Comparison of ENCODE assay signal across 21 cellular contexts in genomic region chr4:185932491-185932890, GRCh38.
DNase-seq lines count a peak whose midpoint lies in the region; ATAC-seq, FAIRE-seq and TF ChIP-seq lines count a peak whose summit lies in the region.
"Had no signal": no experiment of that assay in that cellular context is flagged by ENCODE, and none has a peak within 500 bp of the region (broad histone marks: within the 10 kb centered on the region; RNA-seq: fewer than 3 reads in every experiment).

No MANE protein-coding gene starts in this region.

- no peak for TF ChIP-seq CTCF in GM23338 (conservative IDR thresholded peaks at IDR 0.05; ENCODE audit: low read depth in 2 of 2)
- no peak for TF ChIP-seq CTCF in astrocyte of the spinal cord (IDR thresholded peaks at IDR 0.05; ENCODE audit: low read depth, low read length)
- TF ChIP-seq CTCF in right atrium auricular region (IDR thresholded peaks at IDR 0.05), result no peak
- TF ChIP-seq CTCF in gastrocnemius medialis (IDR thresholded peaks at IDR 0.05 in 4 of 5, conservative IDR thresholded peaks at IDR 0.05 in 1 of 5), result no peak

- H3K4me1 Mint-ChIP-seq in GM23338, result peaks cover 14% of the 10 kb centered on the region
- H3K4me1 Mint-ChIP-seq in stimulated activated naive B cell treated with anti-CD40 and anti-IgM and Interleukin-4, amounts not matched to agents 10 μg/mL and 1 μg/mL and 100 μg/mL, for 72 hours, result no peaks in the 10 kb centered on the region
- H3K4me1 Mint-ChIP-seq: T-cell had no signal

- no peak for FAIRE-seq in frontal cortex (lab: Jason Lieb, UNC)
- FAIRE-seq: GM12892, keratinocyte had no signal

- no peak overlapping the region; the same call in 1 of the 2 replicates for H2AFZ ChIP-seq in GM23338

- H3K27ac ChIP-seq in GM23338 (ENCODE audit: low read depth) (no peak overlapping the region), right atrium auricular region (peak overlapping the region; percentile 14 to 23), gastrocnemius medialis (peak overlapping the region in 3 of 4 donors; percentile 7 to 47 (median 25))
- H3K27ac ChIP-seq: body of pancreas, WERI-Rb-1 had no signal

- H3K79me2 ChIP-seq in GM23338 (replicated peaks; ENCODE audit: insufficient read depth), result no peaks in the 10 kb centered on the region

- no peak overlapping the region for H3K4me2 ChIP-seq in GM23338

- ATAC-seq in GM23338, result peak; percentile 55
- ATAC-seq in gastrocnemius medialis, result no peak
- ATAC-seq in stimulated activated naive B cell treated with anti-CD40 and anti-IgM and Interleukin-4, amounts not matched to agents 10 μg/mL and 1 μg/mL and 100 μg/mL, for 72 hours (replicated peaks), result no peak
- ATAC-seq: body of pancreas, T-cell had no signal

- H3K4me3 Mint-ChIP-seq in GM23338, result no peak overlapping the region
- H3K4me3 Mint-ChIP-seq in stimulated activated naive B cell treated with anti-CD40 and anti-IgM and Interleukin-4, amounts not matched to agents 10 μg/mL and 1 μg/mL and 100 μg/mL, for 72 hours, result no peak overlapping the region
- H3K4me3 Mint-ChIP-seq: stimulated activated naive CD8-positive, alpha-beta T cell treated with anti-CD3 and anti-CD28 coated beads, Interleukin-15, Interleukin-2, amounts not matched to agents 100 ng/mL and 50 ng/mL, for 24 hours; T-cell had no signal

- H3K27me3 ChIP-seq in GM23338 (ENCODE audit: insufficient read depth) (no peaks in the 10 kb centered on the region), right atrium auricular region (no peaks in the 10 kb centered on the region), gastrocnemius medialis (peaks cover 0 to 2% (median 0%) of the 10 kb centered on the region in 3 donors)
- H3K27me3 ChIP-seq: body of pancreas had no signal

- H3F3A ChIP-seq in GM23338 (replicated peaks; ENCODE audit: low read depth), result no peaks in the 10 kb centered on the region

- H3K4me1 ChIP-seq in GM23338 (ENCODE audit: insufficient read depth) (no peaks in the 10 kb centered on the region), right atrium auricular region (peaks cover 0 to 5% of the 10 kb centered on the region in 2 donors), gastrocnemius medialis (no peaks in the 10 kb centered on the region)
- H3K4me1 ChIP-seq: body of pancreas had no signal

- peaks cover 2% of the 10 kb centered on the region for H3K27me3 Mint-ChIP-seq in GM23338 (ENCODE audit: insufficient read depth, low read depth, poor library complexity)
- H3K27me3 Mint-ChIP-seq in stimulated activated naive B cell treated with anti-CD40 and anti-IgM and Interleukin-4, amounts not matched to agents 10 μg/mL and 1 μg/mL and 100 μg/mL, for 72 hours, result peaks cover 0 to 6% of the 10 kb centered on the region in 2 donors

- H3K9me3 Mint-ChIP-seq in GM23338, result no peaks in the 10 kb centered on the region
- H3K9me3 Mint-ChIP-seq in stimulated activated naive B cell treated with anti-CD40 and anti-IgM and Interleukin-4, amounts not matched to agents 10 μg/mL and 1 μg/mL and 100 μg/mL, for 72 hours, result no peaks in the 10 kb centered on the region
- H3K9me3 Mint-ChIP-seq: stimulated activated naive CD8-positive, alpha-beta T cell treated with anti-CD3 and anti-CD28 coated beads, Interleukin-15, Interleukin-2, amounts not matched to agents 100 ng/mL and 50 ng/mL, for 24 hours; T-cell had no signal

- H3K36me3 ChIP-seq in GM23338 (ENCODE audit: insufficient read depth) (no peaks in the 10 kb centered on the region), right atrium auricular region (no peaks in the 10 kb centered on the region), gastrocnemius medialis (no peaks in the 10 kb centered on the region)
- H3K36me3 ChIP-seq: WERI-Rb-1 had no signal

- intact Hi-C loops in gastrocnemius medialis (cut with DNase I; ENCODE audit: low total_unique reads), result no loop called here

- in situ Hi-C loops in astrocyte of the spinal cord (cut with HindIII; ENCODE audit: low sequenced_read_pairs) (no loop called here), gastrocnemius medialis (cut with MboI; ENCODE audit: low sequenced_read_pairs in 4 of 4) (no loop called here)

- DNase-seq in GM23338 (ENCODE audit: low spot score) (no peak), astrocyte of the spinal cord (ENCODE audit: low read depth, low spot score) (peak; percentile 91), right atrium auricular region (ENCODE audit: low spot score) (no peak), gastrocnemius medialis (no peak), NCI-H1105 treated with DMSO at 0.1 percent for 48 hours (lab: John Stamatoyannopoulos, UW) (no peak), frontal cortex (ENCODE audit: low spot score in 2 of 2) (no peak)
- no peak for DNase-seq in activated T-cell treated with anti-CD3 and anti-CD28 coated beads, Interleukin-2, amount 50 U/mL, for 48 hours
- no peak for DNase-seq in stimulated activated naive B cell treated with anti-CD40 and anti-IgM and Interleukin-4, amounts not matched to agents 10 μg/mL and 1 μg/mL and 100 μg/mL, for 72 hours
- DNase-seq: activated effector memory CD4-positive, alpha-beta T cell treated with Interleukin-2 at 50 U/mL for 16 hours; body of pancreas; COR-L47; midbrain; NCI-H1048; NCI-H2171; nucleus accumbens; RPMI8226; T-cell; WERI-Rb-1 had no signal

- no peak overlapping the region for H3K27ac Mint-ChIP-seq in GM23338
- no peak overlapping the region for H3K27ac Mint-ChIP-seq in stimulated activated naive B cell treated with anti-CD40 and anti-IgM and Interleukin-4, amounts not matched to agents 10 μg/mL and 1 μg/mL and 100 μg/mL, for 72 hours
- H3K27ac Mint-ChIP-seq: stimulated activated naive CD8-positive, alpha-beta T cell treated with anti-CD3 and anti-CD28 coated beads, Interleukin-15, Interleukin-2, amounts not matched to agents 100 ng/mL and 50 ng/mL, for 24 hours; T-cell had no signal

- H3K9me2 ChIP-seq in GM23338 (ENCODE audit: insufficient read depth), result no peaks in the 10 kb centered on the region

- H3K4me3 ChIP-seq in GM23338, result no peak overlapping the region
- H3K4me3 ChIP-seq in astrocyte of the spinal cord (ENCODE audit: low read depth, low read length), result peak overlapping the region; percentile 17
- H3K4me3 ChIP-seq in right atrium auricular region, result peak overlapping the region; percentile 1 to 3
- H3K4me3 ChIP-seq in gastrocnemius medialis, result peak overlapping the region in 1 of 4 donors; percentile 10
- H3K4me3 ChIP-seq: body of pancreas had no signal

- H4K20me1 ChIP-seq in GM23338 (replicated peaks; ENCODE audit: insufficient read depth), result no peaks in the 10 kb centered on the region

- H3K9me3 ChIP-seq in right atrium auricular region, result no peaks in the 10 kb centered on the region
- no peaks in the 10 kb centered on the region for H3K9me3 ChIP-seq in gastrocnemius medialis
- H3K9me3 ChIP-seq: body of pancreas had no signal

- TF ChIP-seq POLR2A in gastrocnemius medialis (IDR thresholded peaks at IDR 0.05), result no peak

- no peaks in the 10 kb centered on the region for H3K36me3 Mint-ChIP-seq in GM23338 (ENCODE audit: low read depth)
- H3K36me3 Mint-ChIP-seq in stimulated activated naive B cell treated with anti-CD40 and anti-IgM and Interleukin-4, amounts not matched to agents 10 μg/mL and 1 μg/mL and 100 μg/mL, for 72 hours, result no peaks in the 10 kb centered on the region
- H3K36me3 Mint-ChIP-seq: T-cell had no signal

TF ChIP-seq in GM23338, 12 proteins besides CTCF, POLR2A, EP300 and RAD21 (continues in another document):
- TF ChIP-seq EZH2phosphoT487 (IDR thresholded peaks at IDR 0.05; ENCODE audit: unreplicated experiment) (no peak), POLR2AphosphoS5 (IDR thresholded peaks at IDR 0.05; ENCODE audit: low read depth) (no peak), ZNF331 (CRISPR knock-in tag; IDR thresholded peaks at IDR 0.05; ENCODE audit: low read depth) (no peak), JUNB (IDR thresholded peaks at IDR 0.05; ENCODE audit: unreplicated experiment) (no peak), REST (IDR thresholded peaks at IDR 0.05; ENCODE audit: unreplicated experiment) (no peak), STAT1 (IDR thresholded peaks at IDR 0.05; ENCODE audit: unreplicated experiment) (no peak), CREB1 (CRISPR knock-in tag; IDR thresholded peaks at IDR 0.05; ENCODE audit: low read depth) (no peak), NANOG (IDR thresholded peaks at IDR 0.05; ENCODE audit: borderline replicate concordance) (no peak), ETS1 (IDR thresholded peaks at IDR 0.05) (no peak), EZH2 (IDR thresholded peaks at IDR 0.05; ENCODE audit: low read depth, unreplicated experiment) (no peak)
